1 cellular context compared by ENCODE assay signal in the genomic region with DNA sequence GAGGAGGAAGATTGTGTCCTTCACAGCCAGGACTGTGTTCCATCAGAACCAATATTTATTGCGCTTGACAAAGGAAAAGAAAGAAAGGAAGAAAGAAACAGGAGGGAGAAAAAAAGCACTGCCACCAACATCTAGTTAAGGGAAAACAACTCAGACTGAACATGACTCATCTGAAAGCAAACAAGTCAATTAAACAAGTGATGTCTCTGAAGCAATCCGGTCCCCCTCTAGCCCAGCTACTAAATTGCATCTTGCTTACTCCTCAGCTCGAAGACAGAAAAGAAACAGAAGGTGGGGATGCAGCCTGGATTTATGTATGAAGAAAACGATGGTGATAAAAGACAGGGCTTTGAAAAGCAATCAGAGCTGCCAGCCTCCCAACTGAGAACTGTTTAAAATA.
TF ChIP-seq lines count a peak whose summit lies in the region.

No MANE protein-coding gene starts in this region.

TF ChIP-seq in GM23338, 12 proteins besides CTCF, POLR2A, EP300 and RAD21 (continued from another document):
- no peak for TF ChIP-seq ZNF462 (CRISPR knock-in tag; IDR thresholded peaks at IDR 0.05)
- no peak for TF ChIP-seq JUNB (IDR thresholded peaks at IDR 0.05; ENCODE audit: unreplicated experiment)
- TF ChIP-seq, protein P1, sequence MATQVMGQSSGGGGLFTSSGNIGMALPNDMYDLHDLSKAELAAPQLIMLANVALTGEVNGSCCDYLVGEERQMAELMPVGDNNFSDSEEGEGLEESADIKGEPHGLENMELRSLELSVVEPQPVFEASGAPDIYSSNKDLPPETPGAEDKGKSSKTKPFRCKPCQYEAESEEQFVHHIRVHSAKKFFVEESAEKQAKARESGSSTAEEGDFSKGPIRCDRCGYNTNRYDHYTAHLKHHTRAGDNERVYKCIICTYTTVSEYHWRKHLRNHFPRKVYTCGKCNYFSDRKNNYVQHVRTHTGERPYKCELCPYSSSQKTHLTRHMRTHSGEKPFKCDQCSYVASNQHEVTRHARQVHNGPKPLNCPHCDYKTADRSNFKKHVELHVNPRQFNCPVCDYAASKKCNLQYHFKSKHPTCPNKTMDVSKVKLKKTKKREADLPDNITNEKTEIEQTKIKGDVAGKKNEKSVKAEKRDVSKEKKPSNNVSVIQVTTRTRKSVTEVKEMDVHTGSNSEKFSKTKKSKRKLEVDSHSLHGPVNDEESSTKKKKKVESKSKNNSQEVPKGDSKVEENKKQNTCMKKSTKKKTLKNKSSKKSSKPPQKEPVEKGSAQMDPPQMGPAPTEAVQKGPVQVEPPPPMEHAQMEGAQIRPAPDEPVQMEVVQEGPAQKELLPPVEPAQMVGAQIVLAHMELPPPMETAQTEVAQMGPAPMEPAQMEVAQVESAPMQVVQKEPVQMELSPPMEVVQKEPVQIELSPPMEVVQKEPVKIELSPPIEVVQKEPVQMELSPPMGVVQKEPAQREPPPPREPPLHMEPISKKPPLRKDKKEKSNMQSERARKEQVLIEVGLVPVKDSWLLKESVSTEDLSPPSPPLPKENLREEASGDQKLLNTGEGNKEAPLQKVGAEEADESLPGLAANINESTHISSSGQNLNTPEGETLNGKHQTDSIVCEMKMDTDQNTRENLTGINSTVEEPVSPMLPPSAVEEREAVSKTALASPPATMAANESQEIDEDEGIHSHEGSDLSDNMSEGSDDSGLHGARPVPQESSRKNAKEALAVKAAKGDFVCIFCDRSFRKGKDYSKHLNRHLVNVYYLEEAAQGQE (IDR thresholded peaks at IDR 0.05; ENCODE audit: unreplicated experiment): no peak
- no peak for TF ChIP-seq NANOG (IDR thresholded peaks at IDR 0.05; ENCODE audit: borderline replicate concordance)
TF ChIP-seq in GM23338: peak in this region for 0.
